ENCODE assay signal across 9 cellular contexts in the genomic region with DNA sequence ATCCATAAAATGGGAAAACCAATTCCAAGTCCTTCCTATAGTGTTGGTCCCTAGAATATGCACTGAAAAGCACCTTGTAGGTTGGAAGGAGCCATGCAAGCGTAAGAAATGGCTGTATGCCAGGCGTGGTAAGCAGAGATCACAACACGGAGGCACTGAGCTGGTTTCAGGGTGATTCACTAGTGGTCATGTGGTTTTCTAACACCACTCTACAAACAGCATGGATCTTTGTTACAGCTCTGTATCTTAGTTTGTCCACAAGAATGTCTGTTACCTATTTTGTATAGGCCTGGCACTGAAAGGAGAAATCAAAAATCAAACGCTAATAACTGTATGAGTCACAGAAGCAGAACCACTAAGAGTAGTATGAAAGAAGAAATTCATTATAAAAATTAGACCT.
A peak's percentile ranks its signal among the peaks of the same experiment; 100 is the strongest.
DNase-seq lines count a peak whose midpoint lies in the region; ATAC-seq, FAIRE-seq and TF ChIP-seq lines count a peak whose summit lies in the region.
"Had no signal": no experiment of that assay in that cellular context is flagged by ENCODE, and none has a peak within 500 bp of the region (broad histone marks: within the 10 kb centered on the region; RNA-seq: fewer than 3 reads in every experiment).

No MANE protein-coding gene starts in this region.

- no peak for ATAC-seq in HG03280 (IDR thresholded peaks at IDR 0.05; ENCODE audit: unreplicated experiment)

- TF ChIP-seq CTCF in AG09309 (IDR thresholded peaks at IDR 0.05; ENCODE audit: control insufficient read depth, insufficient read depth, low read depth, low read length, missing control alignments), result no peak
- no peak for TF ChIP-seq CTCF in epithelial cell of proximal tubule (conservative IDR thresholded peaks at IDR 0.05; ENCODE audit: low read depth, low read length)

- H3K4me3 ChIP-seq in AG09309 (ENCODE audit: control insufficient read depth, low read depth, low read length) (no peak overlapping the region), epithelial cell of proximal tubule (ENCODE audit: low read depth, low read length) (no peak overlapping the region)
- H3K4me3 ChIP-seq: upper lobe of left lung had no signal

- DNase-seq in AG09309 (ENCODE audit: low read depth), result peak; percentile 52
- DNase-seq in GM19239 (ENCODE audit: insufficient read length, low spot score), result no peak
- DNase-seq in HT-29 (ENCODE audit: low spot score), result peak; percentile 49
- peak; percentile 82 for DNase-seq in epithelial cell of proximal tubule (ENCODE audit: low read depth)
- no peak for DNase-seq in globus pallidus (ENCODE audit: low spot score)
- DNase-seq in NCI-H748 treated with DMSO at 0.1 percent for 48 hours (lab: John Stamatoyannopoulos, UW), result no peak
- DNase-seq in T-helper 1 cell, result no peak
- DNase-seq: upper lobe of left lung had no signal

- FAIRE-seq in GM19239 (lab: Jason Lieb, UNC), result peak; percentile 65

Comparison
In these comparisons a context has a peak if more than half of its experiments do, and no peak if none do; other contexts are left out.
1. DNase-seq: peak in AG09309 (single experiment), HT-29 (single experiment) and epithelial cell of proximal tubule (single experiment); none in GM19239 (single experiment), globus pallidus (single experiment), NCI-H748 treated with DMSO at 0.1 percent for 48 hours (single experiment) and T-helper 1 cell (0 of 5).